8 cellular contexts compared by ENCODE assay signal in genomic region chr6:28863607-28864320, GRCh38.
DNase-seq lines count a peak whose midpoint lies in the region; FAIRE-seq and TF ChIP-seq lines count a peak whose summit lies in the region.

No MANE protein-coding gene starts in this region.

- FAIRE-seq in GM19239 (lab: Jason Lieb, UNC) = peak; percentile 66

- TF ChIP-seq EP300 in tibial nerve (IDR thresholded peaks at IDR 0.05) = peak; percentile 33 to 70

- H3K4me3 ChIP-seq in ACC112 (ENCODE audit: low read depth, low read length) = peak overlapping the region; percentile 84
- peak overlapping the region; percentile 90 for H3K4me3 ChIP-seq in left ventricle myocardium inferior
- H3K4me3 ChIP-seq in tibial nerve = peak overlapping the region; percentile 57 to 72 (median 59)

- no peaks in the 10 kb centered on the region for H3K79me2 ChIP-seq in ACC112 (ENCODE audit: control insufficient read depth, insufficient read depth, low read length, unreplicated experiment)

- TF ChIP-seq CTCF in left ventricle myocardium inferior (IDR thresholded peaks at IDR 0.05; ENCODE audit: borderline replicate concordance) = no peak
- TF ChIP-seq CTCF in tibial nerve (IDR thresholded peaks at IDR 0.05) = no peak

- no peaks in the 10 kb centered on the region for H3K36me3 ChIP-seq in ACC112 (ENCODE audit: insufficient read depth, low read length)
- H3K36me3 ChIP-seq in left ventricle myocardium inferior = no peaks in the 10 kb centered on the region
- H3K36me3 ChIP-seq in tibial nerve = no peaks in the 10 kb centered on the region

- intact Hi-C loops in left ventricle myocardium inferior (cut with micrococcal nuclease) (no loop called here), posterior cingulate gyrus (cut with DNase I) (loop anchor here (1.0 to 5.0 kb wide), 4 partner anchors 24 to 119 kb away; no protein-coding TSS in a partner anchor)

- peaks cover 5% of the 10 kb centered on the region for H3K4me1 ChIP-seq in ACC112 (ENCODE audit: control insufficient read depth, insufficient read depth, low read length, unreplicated experiment)
- H3K4me1 ChIP-seq in left ventricle myocardium inferior = peaks cover 28% of the 10 kb centered on the region
- H3K4me1 ChIP-seq in tibial nerve = peaks cover 0 to 18% (median 10%) of the 10 kb centered on the region in 4 donors

- H3K9me3 ChIP-seq in left ventricle myocardium inferior (replicated peaks) (peaks cover 29% of the 10 kb centered on the region), tibial nerve (peaks cover 0 to 19% (median 0%) of the 10 kb centered on the region in 4 donors)

- no peak for DNase-seq in GM19239 (ENCODE audit: insufficient read length, low spot score)
- DNase-seq in NCI-H1105 (lab: John Stamatoyannopoulos, UW) = peak; percentile 77
- peak; percentile 74 for DNase-seq in T follicular helper cell (ENCODE audit: low read depth)
- peak; percentile 74 for DNase-seq in amniotic epithelial cell (ENCODE audit: low read depth)
- DNase-seq in left ventricle myocardium inferior = peak; percentile 47
- peak; percentile 63 to 96 (median 80) for DNase-seq in posterior cingulate gyrus
- DNase-seq in tibial nerve (ENCODE audit: low spot score in 2 of 2) = peak; percentile 47 to 84

- 1% methylated on average over 46 to 47 of the region's 47 CpGs for WGBS in tibial nerve, 2 donors

- no peak for TF ChIP-seq POLR2A in tibial nerve (IDR thresholded peaks at IDR 0.05)

- H3K27me3 ChIP-seq in ACC112 (ENCODE audit: insufficient read depth, low read length) = peaks cover 30% of the 10 kb centered on the region
- H3K27me3 ChIP-seq in left ventricle myocardium inferior (ENCODE audit: low read depth) = no peaks in the 10 kb centered on the region
- H3K27me3 ChIP-seq in tibial nerve = no peaks in the 10 kb centered on the region

- H3K27ac ChIP-seq in ACC112 (ENCODE audit: low read depth, low read length) (peak overlapping the region; percentile 49; the same call in 1 of the 2 replicates), left ventricle myocardium inferior (replicated peaks) (peak overlapping the region; percentile 34), tibial nerve (peak overlapping the region in 3 of 4 donors; percentile 54 to 69 (median 66))

- peak overlapping the region; percentile 75 for H2AFZ ChIP-seq in ACC112 (ENCODE audit: low read length, unreplicated experiment)
